In the genomic region with DNA sequence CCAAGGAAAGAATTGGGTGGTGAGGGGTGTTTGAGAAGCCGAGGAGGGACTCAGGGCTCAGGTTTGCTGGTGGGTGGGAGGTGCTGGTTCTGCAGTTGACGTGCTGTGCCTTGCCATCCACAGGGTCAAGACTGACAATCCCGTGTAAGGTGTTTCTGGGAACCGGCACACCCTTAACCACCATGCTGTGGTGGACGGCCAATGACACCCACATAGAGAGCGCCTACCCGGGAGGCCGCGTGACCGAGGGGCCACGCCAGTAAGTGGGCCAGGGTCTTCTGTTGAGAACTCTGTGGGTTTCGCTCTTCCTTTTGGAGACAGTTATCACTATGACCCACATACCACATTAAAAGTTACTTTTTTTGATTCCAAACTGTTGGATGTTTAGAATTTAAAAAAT, we compare ENCODE assay signal across 20 cellular contexts. TPM values are rescaled to one million over a fixed set of nuclear protein-coding genes. Genes with fewer than 3 reads are reported as not detected.
"Had no signal": no experiment of that assay in that cellular context is flagged by ENCODE, and none has a peak within 500 bp of the region (broad histone marks: within the 10 kb centered on the region; RNA-seq: fewer than 3 reads in every experiment).

No MANE protein-coding gene starts in this region.

- ATAC-seq: activated CD8-positive, alpha-beta memory T cell treated with anti-CD3 and anti-CD28 coated beads, Interleukin-2, amount 10 ng/mL, durations not matched to agents 7 days and 5 days; foreskin keratinocyte; heart right ventricle; left lobe of liver; natural killer cell treated with Interleukin-12 subunit alpha and Interleukin-12 subunit beta and Interleukin-15 and Interleukin-18, amount 100 ng/mL, for 72 hours had no signal

- H3K27me3 ChIP-seq: foreskin keratinocyte, heart right ventricle, pancreas, upper lobe of left lung had no signal

- H3K9me3 Mint-ChIP-seq: activated naive CD8-positive, alpha-beta T cell treated with anti-CD3 and anti-CD28 coated beads, Interleukin-2, amount 10 ng/mL, durations not matched to agents 7 days and 5 days; memory B cell; natural killer cell treated with Interleukin-12 subunit alpha and Interleukin-12 subunit beta and Interleukin-15 and Interleukin-18, amount 100 ng/mL, for 72 hours had no signal

- H3K27ac ChIP-seq: cardiac muscle cell, foreskin keratinocyte had no signal

- H3K4me3 ChIP-seq: cardiac muscle cell, heart right ventricle, pancreas, upper lobe of left lung had no signal

- H3K4me1 ChIP-seq: foreskin keratinocyte had no signal

- H3K36me3 ChIP-seq: cardiac muscle cell, pancreas had no signal

- H3K36me3 Mint-ChIP-seq: activated CD8-positive, alpha-beta memory T cell treated with anti-CD3 and anti-CD28 coated beads, Interleukin-2, amount 10 ng/mL, durations not matched to agents 7 days and 5 days; memory B cell; natural killer cell treated with Interleukin-12 subunit alpha and Interleukin-12 subunit beta and Interleukin-15 and Interleukin-18, amount 100 ng/mL, for 72 hours had no signal

- H3K4me3 Mint-ChIP-seq: activated CD8-positive, alpha-beta memory T cell treated with anti-CD3 and anti-CD28 coated beads, Interleukin-2, amount 10 ng/mL, durations not matched to agents 7 days and 5 days; activated naive CD8-positive, alpha-beta T cell treated with anti-CD3 and anti-CD28 coated beads, Interleukin-2, amount 10 ng/mL, durations not matched to agents 7 days and 5 days; natural killer cell treated with Interleukin-12 subunit alpha and Interleukin-12 subunit beta and Interleukin-15 and Interleukin-18, amount 100 ng/mL, for 72 hours had no signal

- H3K9me3 ChIP-seq: heart right ventricle, pancreas, SK-N-SH, upper lobe of left lung had no signal

- H3K27ac Mint-ChIP-seq: activated CD8-positive, alpha-beta memory T cell treated with anti-CD3 and anti-CD28 coated beads, Interleukin-2, amount 10 ng/mL, durations not matched to agents 7 days and 5 days; activated naive CD8-positive, alpha-beta T cell treated with anti-CD3 and anti-CD28 coated beads, Interleukin-2, amount 10 ng/mL, durations not matched to agents 7 days and 5 days; memory B cell had no signal

- DNase-seq: activated CD8-positive, alpha-beta memory T cell treated with anti-CD3 and anti-CD28 coated beads, Interleukin-2, amount 10 ng/mL, durations not matched to agents 7 days and 5 days; activated gamma-delta T cell treated with Interleukin-2 at 50 U/mL for 16 hours; activated naive CD8-positive, alpha-beta T cell treated with anti-CD3 and anti-CD28 coated beads, Interleukin-2, amount 10 ng/mL, durations not matched to agents 7 days and 5 days; activated T-cell treated with anti-CD3 and anti-CD28 coated beads, Interleukin-2, amount 50 U/mL, for 48 hours; aorta; foreskin keratinocyte; heart right ventricle; islet precursor cell; pancreas; SK-N-SH; small intestine; stimulated activated naive CD4-positive, alpha-beta T cell; substantia nigra had no signal

- H3K9ac ChIP-seq: SK-N-SH had no signal

RNA-seq across cellular contexts. Expression of gene IL1R2, which starts 32.6 kb away (rescaled TPM):
- total RNA-seq: cardiac muscle cell; endothelial cell of umbilical vein; natural killer cell treated with Interleukin-12 subunit alpha and Interleukin-12 subunit beta and Interleukin-15 and Interleukin-18, amount 100 ng/mL, for 72 hours; T-helper 2 cell treated with Interferon-gamma antibody and Interleukin-4, amounts not matched to agents 100 ng/mL and 5 ng/mL, for 36 hours had no signal
- polyA plus RNA-seq: cardiac muscle cell, endothelial cell of umbilical vein had no signal
